1 cellular context compared by ENCODE assay signal in the genomic region with DNA sequence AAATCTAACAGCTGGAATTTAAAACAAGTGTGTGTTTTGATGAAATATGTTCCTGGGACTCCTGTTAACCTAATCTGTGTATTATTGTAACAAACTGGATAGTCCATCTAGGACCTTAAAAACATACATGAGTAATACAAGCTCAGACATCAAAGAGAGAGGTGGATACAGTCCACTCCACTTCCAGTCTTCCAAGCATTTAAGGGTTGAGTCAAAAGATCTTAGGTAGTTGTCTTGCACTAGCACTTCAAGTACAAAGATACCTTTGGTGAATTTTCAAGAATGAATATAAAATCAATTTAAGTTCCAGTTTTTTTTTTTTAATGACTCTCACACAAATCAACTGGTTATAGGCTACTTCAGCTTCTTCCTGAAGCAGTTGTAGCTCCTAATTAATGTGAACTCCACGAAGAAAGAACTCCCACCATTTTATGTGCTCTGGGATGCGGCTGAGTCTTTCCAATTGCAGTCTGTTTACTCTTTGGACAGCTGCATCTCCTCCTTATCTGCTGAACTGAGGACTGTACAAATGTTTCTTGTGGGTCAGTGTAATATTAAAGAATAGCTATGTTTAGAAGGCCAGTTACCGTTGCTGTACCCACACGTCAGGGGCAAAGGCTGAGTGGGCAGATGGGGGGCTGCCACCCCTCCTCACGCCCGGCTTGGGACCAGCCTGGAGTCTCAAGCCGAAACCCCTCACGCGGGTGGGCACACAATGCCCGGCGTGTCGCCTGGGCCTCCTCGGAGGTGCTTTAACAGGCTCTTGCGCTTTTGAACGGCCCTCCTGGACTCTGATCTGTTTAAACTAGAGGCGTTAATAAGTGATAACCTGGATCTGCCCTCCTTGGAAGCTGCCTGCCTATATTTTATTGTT.
TF ChIP-seq lines count a peak whose summit lies in the region.

No MANE protein-coding gene starts in this region.

TF ChIP-seq in HEK293, 187 proteins besides CTCF, POLR2A, EP300 and RAD21 (continued from another document):
- TF ChIP-seq, protein P1, sequence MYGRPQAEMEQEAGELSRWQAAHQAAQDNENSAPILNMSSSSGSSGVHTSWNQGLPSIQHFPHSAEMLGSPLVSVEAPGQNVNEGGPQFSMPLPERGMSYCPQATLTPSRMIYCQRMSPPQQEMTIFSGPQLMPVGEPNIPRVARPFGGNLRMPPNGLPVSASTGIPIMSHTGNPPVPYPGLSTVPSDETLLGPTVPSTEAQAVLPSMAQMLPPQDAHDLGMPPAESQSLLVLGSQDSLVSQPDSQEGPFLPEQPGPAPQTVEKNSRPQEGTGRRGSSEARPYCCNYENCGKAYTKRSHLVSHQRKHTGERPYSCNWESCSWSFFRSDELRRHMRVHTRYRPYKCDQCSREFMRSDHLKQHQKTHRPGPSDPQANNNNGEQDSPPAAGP (tag by site-specific recombination; IDR thresholded peaks at IDR 0.05), result no peak
- no peak for TF ChIP-seq ZIC2 (tag by site-specific recombination; IDR thresholded peaks at IDR 0.05)
- peak; percentile 15; the same call in 1 of the 2 replicates for TF ChIP-seq FEZF1 (tag by site-specific recombination; IDR thresholded peaks at IDR 0.05)
- no peak for TF ChIP-seq ZNF514 (tag by site-specific recombination; IDR thresholded peaks at IDR 0.05)
- no peak for TF ChIP-seq YY1 (tag by site-specific recombination; IDR thresholded peaks at IDR 0.05)
- TF ChIP-seq ZNF174 (tag by site-specific recombination; IDR thresholded peaks at IDR 0.05), result no peak
- TF ChIP-seq PRDM1 (tag by site-specific recombination; IDR thresholded peaks at IDR 0.05), result no peak
- TF ChIP-seq ZNF394 (tag by site-specific recombination; IDR thresholded peaks at IDR 0.05; ENCODE audit: borderline replicate concordance), result no peak
- TF ChIP-seq, protein P2, sequence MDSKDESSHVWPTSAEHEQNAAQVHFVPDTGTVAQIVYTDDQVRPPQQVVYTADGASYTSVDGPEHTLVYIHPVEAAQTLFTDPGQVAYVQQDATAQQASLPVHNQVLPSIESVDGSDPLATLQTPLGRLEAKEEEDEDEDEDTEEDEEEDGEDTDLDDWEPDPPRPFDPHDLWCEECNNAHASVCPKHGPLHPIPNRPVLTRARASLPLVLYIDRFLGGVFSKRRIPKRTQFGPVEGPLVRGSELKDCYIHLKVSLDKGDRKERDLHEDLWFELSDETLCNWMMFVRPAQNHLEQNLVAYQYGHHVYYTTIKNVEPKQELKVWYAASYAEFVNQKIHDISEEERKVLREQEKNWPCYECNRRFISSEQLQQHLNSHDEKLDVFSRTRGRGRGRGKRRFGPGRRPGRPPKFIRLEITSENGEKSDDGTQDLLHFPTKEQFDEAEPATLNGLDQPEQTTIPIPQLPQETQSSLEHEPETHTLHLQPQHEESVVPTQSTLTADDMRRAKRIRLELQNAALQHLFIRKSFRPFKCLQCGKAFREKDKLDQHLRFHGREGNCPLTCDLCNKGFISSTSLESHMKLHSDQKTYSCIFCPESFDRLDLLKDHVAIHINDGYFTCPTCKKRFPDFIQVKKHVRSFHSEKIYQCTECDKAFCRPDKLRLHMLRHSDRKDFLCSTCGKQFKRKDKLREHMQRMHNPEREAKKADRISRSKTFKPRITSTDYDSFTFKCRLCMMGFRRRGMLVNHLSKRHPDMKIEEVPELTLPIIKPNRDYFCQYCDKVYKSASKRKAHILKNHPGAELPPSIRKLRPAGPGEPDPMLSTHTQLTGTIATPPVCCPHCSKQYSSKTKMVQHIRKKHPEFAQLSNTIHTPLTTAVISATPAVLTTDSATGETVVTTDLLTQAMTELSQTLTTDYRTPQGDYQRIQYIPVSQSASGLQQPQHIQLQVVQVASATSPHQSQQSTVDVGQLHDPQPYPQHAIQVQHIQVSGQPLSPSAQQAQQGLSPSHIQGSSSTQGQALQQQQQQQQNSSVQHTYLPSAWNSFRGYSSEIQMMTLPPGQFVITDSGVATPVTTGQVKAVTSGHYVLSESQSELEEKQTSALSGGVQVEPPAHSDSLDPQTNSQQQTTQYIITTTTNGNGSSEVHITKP (tag by site-specific recombination; IDR thresholded peaks at IDR 0.05), result peak; percentile 60
- TF ChIP-seq, protein P3, sequence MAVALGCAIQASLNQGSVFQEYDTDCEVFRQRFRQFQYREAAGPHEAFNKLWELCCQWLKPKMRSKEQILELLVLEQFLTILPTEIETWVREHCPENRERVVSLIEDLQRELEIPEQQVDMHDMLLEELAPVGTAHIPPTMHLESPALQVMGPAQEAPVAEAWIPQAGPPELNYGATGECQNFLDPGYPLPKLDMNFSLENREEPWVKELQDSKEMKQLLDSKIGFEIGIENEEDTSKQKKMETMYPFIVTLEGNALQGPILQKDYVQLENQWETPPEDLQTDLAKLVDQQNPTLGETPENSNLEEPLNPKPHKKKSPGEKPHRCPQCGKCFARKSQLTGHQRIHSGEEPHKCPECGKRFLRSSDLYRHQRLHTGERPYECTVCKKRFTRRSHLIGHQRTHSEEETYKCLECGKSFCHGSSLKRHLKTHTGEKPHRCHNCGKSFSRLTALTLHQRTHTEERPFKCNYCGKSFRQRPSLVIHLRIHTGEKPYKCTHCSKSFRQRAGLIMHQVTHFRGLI (tag by site-specific recombination; IDR thresholded peaks at IDR 0.05), result no peak
- TF ChIP-seq, protein P4, sequence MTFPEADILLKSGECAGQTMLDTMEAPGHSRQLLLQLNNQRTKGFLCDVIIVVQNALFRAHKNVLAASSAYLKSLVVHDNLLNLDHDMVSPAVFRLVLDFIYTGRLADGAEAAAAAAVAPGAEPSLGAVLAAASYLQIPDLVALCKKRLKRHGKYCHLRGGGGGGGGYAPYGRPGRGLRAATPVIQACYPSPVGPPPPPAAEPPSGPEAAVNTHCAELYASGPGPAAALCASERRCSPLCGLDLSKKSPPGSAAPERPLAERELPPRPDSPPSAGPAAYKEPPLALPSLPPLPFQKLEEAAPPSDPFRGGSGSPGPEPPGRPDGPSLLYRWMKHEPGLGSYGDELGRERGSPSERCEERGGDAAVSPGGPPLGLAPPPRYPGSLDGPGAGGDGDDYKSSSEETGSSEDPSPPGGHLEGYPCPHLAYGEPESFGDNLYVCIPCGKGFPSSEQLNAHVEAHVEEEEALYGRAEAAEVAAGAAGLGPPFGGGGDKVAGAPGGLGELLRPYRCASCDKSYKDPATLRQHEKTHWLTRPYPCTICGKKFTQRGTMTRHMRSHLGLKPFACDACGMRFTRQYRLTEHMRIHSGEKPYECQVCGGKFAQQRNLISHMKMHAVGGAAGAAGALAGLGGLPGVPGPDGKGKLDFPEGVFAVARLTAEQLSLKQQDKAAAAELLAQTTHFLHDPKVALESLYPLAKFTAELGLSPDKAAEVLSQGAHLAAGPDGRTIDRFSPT (tag by site-specific recombination; IDR thresholded peaks at IDR 0.05), result peak; percentile 68; the same call in 1 of the 2 replicates
- peak; percentile 65; the same call in 1 of the 2 replicates for TF ChIP-seq TCF7L2 (IDR thresholded peaks at IDR 0.05; ENCODE audit: borderline replicate concordance, low read depth, low read length)
- no peak for TF ChIP-seq ZNF221 (tag by site-specific recombination; IDR thresholded peaks at IDR 0.05; ENCODE audit: borderline replicate concordance)
- TF ChIP-seq ZBTB21 (tag by site-specific recombination; IDR thresholded peaks at IDR 0.05), result no peak
- no peak for TF ChIP-seq ZNF112 (tag by site-specific recombination; IDR thresholded peaks at IDR 0.05)
- TF ChIP-seq ZNF248 (tag by site-specific recombination; IDR thresholded peaks at IDR 0.05), result no peak
- TF ChIP-seq ZNF366 (tag by site-specific recombination; conservative IDR thresholded peaks at IDR 0.05), result 0 out of 2 replicates have a peak, but pooled peaks have one; percentile 11
- no peak for TF ChIP-seq ZNF416 (tag by site-specific recombination; IDR thresholded peaks at IDR 0.05)
- TF ChIP-seq ZNF302 (tag by site-specific recombination; IDR thresholded peaks at IDR 0.05; ENCODE audit: low read depth), result no peak
- TF ChIP-seq ZNF670 (tag by site-specific recombination; IDR thresholded peaks at IDR 0.05; ENCODE audit: low read depth), result no peak
